In genomic region chr19:38512277-38512676, GRCh38 we compare ENCODE assay signal across 21 cellular contexts.
"Had no signal": no experiment of that assay in that cellular context is flagged by ENCODE, and none has a peak within 500 bp of the region (broad histone marks: within the 10 kb centered on the region; RNA-seq: fewer than 3 reads in every experiment).

No MANE protein-coding gene starts in this region.

- FAIRE-seq: RCC 7860 had no signal

- H3K27me3 ChIP-seq: brain microvascular endothelial cell, cardiac muscle cell had no signal

- DNase-seq: activated CD4-positive, alpha-beta memory T cell treated with anti-CD3 and anti-CD28 coated beads for 36 hours; activated CD4-positive, alpha-beta T cell treated with anti-CD3 and anti-CD28 coated beads, Interleukin-2, amount 10 ng/mL, durations not matched to agents 24 days and 14 days; activated CD4-positive, CD25-positive, alpha-beta regulatory T cell treated with anti-CD3 and anti-CD28 coated beads, Interleukin-2, amount 50 U/mL, for 72 hours; activated CD8-positive, alpha-beta memory T cell treated with anti-CD3 and anti-CD28 coated beads for 24 hours; activated effector memory CD4-positive, alpha-beta T cell treated with anti-CD3 and anti-CD28 coated beads, Interleukin-2, amount 50 U/mL, for 16 hours; activated naive CD4-positive, alpha-beta T cell treated with Interleukin-2 at 50 U/mL for 16 hours; activated T-cell treated with anti-CD3 and anti-CD28 coated beads, Interleukin-2, amount 50 U/mL, for 4 hours; brain microvascular endothelial cell; Kasumi-1; KBM-7; NCI-H1105 treated with DMSO at 0.1 percent for 48 hours; NCI-H1436 treated with DMSO at 0.1 percent for 48 hours; NCI-H1930; NCI-H446 treated with DMSO at 0.1 percent for 48 hours; NCI-H524 treated with DMSO at 0.1 percent for 48 hours; PC-3; SHP77 treated with DMSO at 0.1 percent for 48 hours had no signal

- H3K36me3 ChIP-seq: brain microvascular endothelial cell, cardiac muscle cell had no signal

- ATAC-seq: activated naive CD4-positive, alpha-beta T cell treated with anti-CD3 and anti-CD28 coated beads, Interleukin-2, amount 50 U/mL, for 72 hours; activated T-cell treated with anti-CD3 and anti-CD28 coated beads, Interleukin-2, amount 50 U/mL, for 4 hours; PC-3; WTC11 had no signal

- H3K4me3 ChIP-seq: cardiac muscle cell had no signal

- H3K27ac ChIP-seq: brain microvascular endothelial cell, cardiac muscle cell had no signal
